8 cellular contexts compared by ENCODE assay signal in genomic region chr4:97987019-97987648, GRCh38.
A peak's percentile ranks its signal among the peaks of the same experiment; 100 is the strongest.
DNase-seq lines count a peak whose midpoint lies in the region; ATAC-seq and TF ChIP-seq lines count a peak whose summit lies in the region.

No MANE protein-coding gene starts in this region.

- H3K4me1 ChIP-seq in foreskin keratinocyte, result no peaks in the 10 kb centered on the region

- H3K27ac ChIP-seq in foreskin keratinocyte, result no peak overlapping the region

- ATAC-seq in foreskin keratinocyte (peak; percentile 23), sciatic nerve (no peak), GM19463 (IDR thresholded peaks at IDR 0.05; ENCODE audit: unreplicated experiment) (no peak), left colon (no peak)

- H3K4me3 ChIP-seq in H7 (ENCODE audit: insufficient read depth, low read depth, low read length), result no peak overlapping the region

- DNase-seq in A172 (ENCODE audit: low spot score) (peak; percentile 25), H7 (peak; percentile 28), RKO (ENCODE audit: low spot score) (peak; percentile 45), foreskin keratinocyte (peak; percentile 14 to 52), sciatic nerve (ENCODE audit: low spot score) (no peak), left colon (no peak)
- no peak for DNase-seq in activated naive CD4-positive, alpha-beta T cell treated with anti-CD3 and anti-CD28 coated beads, Interleukin-2, amount 50 U/mL, for 16 hours

- no peaks in the 10 kb centered on the region for H3K27me3 ChIP-seq in H7 (ENCODE audit: control insufficient read depth, insufficient read depth, low read length)
- H3K27me3 ChIP-seq in foreskin keratinocyte, result no peaks in the 10 kb centered on the region

- TF ChIP-seq CTCF in foreskin keratinocyte (conservative IDR thresholded peaks at IDR 0.05), result peak; percentile 88

- intact Hi-C loops in sciatic nerve (cut with DNase I), result no loop called here
- intact Hi-C loops in left colon (cut with DNase I, micrococcal nuclease), result no loop called here

- no peaks in the 10 kb centered on the region for H3K36me3 ChIP-seq in H7 (replicated peaks; ENCODE audit: control insufficient read depth, insufficient read depth, low read length)

Comparison
In these comparisons a context has a peak if more than half of its experiments do, and no peak if none do; other contexts are left out.
1. DNase-seq: peak in A172 (single experiment), H7 (single experiment), RKO (single experiment) and foreskin keratinocyte (2 of 2); none in activated naive CD4-positive, alpha-beta T cell treated with anti-CD3 and anti-CD28 coated beads, Interleukin-2, amount 50 U/mL, for 16 hours (single experiment), sciatic nerve (single experiment) and left colon (0 of 2).